ENCODE assay signal across 25 cellular contexts in the genomic region with DNA sequence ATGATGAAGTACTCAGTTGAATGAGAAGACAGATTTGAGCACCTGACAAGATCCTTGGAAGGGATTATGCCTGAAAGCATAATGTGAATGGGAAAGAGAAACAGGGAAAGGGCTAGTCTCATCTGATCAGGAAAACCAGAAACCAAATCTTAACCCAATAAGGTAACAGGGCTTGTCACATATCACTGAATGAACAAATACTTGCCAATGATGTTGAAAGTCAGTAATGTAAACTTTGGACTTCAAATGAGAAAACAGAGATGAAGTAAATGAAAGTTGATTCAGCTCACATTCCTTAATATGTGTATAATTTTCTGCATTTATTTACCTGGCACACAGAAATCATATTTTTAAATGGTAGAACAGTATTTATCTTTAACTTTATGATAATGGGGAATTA.
"Had no signal": no experiment of that assay in that cellular context is flagged by ENCODE, and none has a peak within 500 bp of the region (broad histone marks: within the 10 kb centered on the region; RNA-seq: fewer than 3 reads in every experiment).

No MANE protein-coding gene starts in this region.

- DNase-seq: natural killer cell; occipital lobe; ovary; psoas muscle; right cardiac atrium; right lobe of liver; sigmoid colon; small intestine; stimulated activated CD4-positive, alpha-beta T cell treated with anti-CD3 and anti-CD28 coated beads, Interleukin-15, amount 100 ng/mL, for 24 hours; stimulated activated CD4-positive, alpha-beta T cell treated with anti-CD3 and anti-CD28 coated beads, Interleukin-2, amount 100 ng/mL, for 24 hours; stimulated activated CD4-positive, alpha-beta T cell treated with anti-CD3 and anti-CD28 coated beads, Interleukin-2, amount 100 ng/mL, for 48 hours; stimulated activated CD4-positive, alpha-beta T cell treated with anti-CD3 and anti-CD28 coated beads, Interleukin-4, amount 100 ng/mL, for 24 hours; stimulated activated naive B cell treated with anti-CD40 and anti-IgM and Interleukin-4, amounts not matched to agents 10 μg/mL and 1 μg/mL and 100 μg/mL, for 72 hours; stimulated activated naive CD4-positive, alpha-beta T cell treated with Interleukin-2 at 50 U/mL for 16 hours; stomach; thyroid gland; trophoblast cell; upper lobe of left lung had no signal

- ATAC-seq: natural killer cell; psoas muscle; right cardiac atrium; stimulated activated effector memory CD8-positive, alpha-beta T cell treated with anti-CD3 and anti-CD28 coated beads, Interleukin-12 subunit alpha, Interleukin-12 subunit beta, amount 100 ng/mL, for 72 hours; stimulated activated naive B cell treated with anti-CD40 and anti-IgM and Interleukin-4, amounts not matched to agents 10 μg/mL and 1 μg/mL and 100 μg/mL, for 72 hours had no signal

- H3K27me3 ChIP-seq: neural progenitor cell, ovary, right lobe of liver, sigmoid colon, stomach, thyroid gland, tibial nerve, upper lobe of left lung, vagina had no signal

- H3K9ac ChIP-seq: neural progenitor cell, parathyroid adenoma had no signal

- H3K9me3 ChIP-seq: ovary, psoas muscle, right lobe of liver, sigmoid colon, stomach, thoracic aorta, thyroid gland, tibial nerve, upper lobe of left lung, vagina had no signal

- H3K4me3 ChIP-seq: neural progenitor cell, ovary, psoas muscle, right lobe of liver, sigmoid colon, stomach, thoracic aorta, thyroid gland, tibial nerve, upper lobe of left lung, vagina had no signal

- H2AFZ ChIP-seq: neural progenitor cell, parathyroid adenoma had no signal

- H3K27ac ChIP-seq: neural progenitor cell, ovary, parathyroid adenoma, psoas muscle, right lobe of liver, sigmoid colon, stomach, thoracic aorta, thyroid gland, tibial nerve, upper lobe of left lung, vagina had no signal

- H3K4me2 ChIP-seq: neural progenitor cell had no signal

- H3K79me2 ChIP-seq: parathyroid adenoma had no signal

- H3K4me1 ChIP-seq: neural progenitor cell, parathyroid adenoma, psoas muscle, right lobe of liver, sigmoid colon, stomach, thyroid gland, tibial nerve, upper lobe of left lung, vagina had no signal

- FAIRE-seq: small intestine, urothelium cell line had no signal

- H3K36me3 ChIP-seq: neural progenitor cell, ovary, right lobe of liver, sigmoid colon, stomach, thoracic aorta, thyroid gland, tibial nerve, upper lobe of left lung, vagina had no signal
